In genomic region chr1:243642936-243643335, GRCh38 we compare ENCODE assay signal across 22 cellular contexts.
DNase-seq lines count a peak whose midpoint lies in the region; ATAC-seq and TF ChIP-seq lines count a peak whose summit lies in the region.
"Had no signal": no experiment of that assay in that cellular context is flagged by ENCODE, and none has a peak within 500 bp of the region (broad histone marks: within the 10 kb centered on the region; RNA-seq: fewer than 3 reads in every experiment).

No MANE protein-coding gene starts in this region.

- peak overlapping the region; percentile 15 for H3K27ac Mint-ChIP-seq in dendritic cell treated with granulocyte-macrophage colony-stimulating factor and Interleukin-4, amounts not matched to agents 40 ng/mL and 50 ng/mL, for 4 days
- no peak overlapping the region for H3K27ac Mint-ChIP-seq in naive thymus-derived CD4-positive, alpha-beta T cell
- peak overlapping the region in 1 of 8 donors; percentile 66 for H3K27ac Mint-ChIP-seq in CD8-positive, alpha-beta memory T cell

- no peak for TF ChIP-seq CTCF in colonic mucosa (IDR thresholded peaks at IDR 0.05)

- H3K9me3 Mint-ChIP-seq in dendritic cell treated with granulocyte-macrophage colony-stimulating factor and Interleukin-4, amounts not matched to agents 40 ng/mL and 50 ng/mL, for 4 days, result no peaks in the 10 kb centered on the region
- H3K9me3 Mint-ChIP-seq in naive thymus-derived CD4-positive, alpha-beta T cell, result peaks cover 0 to 22% (median 3%) of the 10 kb centered on the region in 11 donors
- H3K9me3 Mint-ChIP-seq in CD8-positive, alpha-beta memory T cell, result peaks cover 0 to 2% (median 0%) of the 10 kb centered on the region in 5 donors

- intact Hi-C loops in dendritic cell treated with granulocyte-macrophage colony-stimulating factor and Interleukin-4, amounts not matched to agents 40 ng/mL and 50 ng/mL, for 4 days (cut with micrococcal nuclease), result no loop called here
- intact Hi-C loops in naive thymus-derived CD4-positive, alpha-beta T cell (cut with micrococcal nuclease), result no loop called here
- intact Hi-C loops in colonic mucosa (cut with DNase I), result no loop called here

- POLR2A ChIA-PET in naive thymus-derived CD4-positive, alpha-beta T cell (lab: Charles Lee), result no interaction called here
- POLR2A ChIA-PET in CD8-positive, alpha-beta memory T cell (lab: Charles Lee), result no interaction called here

- no peak overlapping the region for H3K4me3 Mint-ChIP-seq in dendritic cell treated with granulocyte-macrophage colony-stimulating factor and Interleukin-4, amounts not matched to agents 40 ng/mL and 50 ng/mL, for 4 days
- H3K4me3 Mint-ChIP-seq in naive thymus-derived CD4-positive, alpha-beta T cell, result no peak overlapping the region
- H3K4me3 Mint-ChIP-seq in CD8-positive, alpha-beta memory T cell, result no peak overlapping the region

- no peaks in the 10 kb centered on the region for H3K36me3 Mint-ChIP-seq in dendritic cell treated with granulocyte-macrophage colony-stimulating factor and Interleukin-4, amounts not matched to agents 40 ng/mL and 50 ng/mL, for 4 days (ENCODE audit: low read depth)
- H3K36me3 Mint-ChIP-seq in naive thymus-derived CD4-positive, alpha-beta T cell, result peaks cover 14 to 77% (median 63%) of the 10 kb centered on the region in 5 donors
- peaks cover 20 to 70% (median 24%) of the 10 kb centered on the region in 3 donors for H3K36me3 Mint-ChIP-seq in CD8-positive, alpha-beta memory T cell

- peak; percentile 24 for DNase-seq in EH (ENCODE audit: low read depth)
- DNase-seq in NCI-H226, result peak; percentile 72
- DNase-seq in naive thymus-derived CD4-positive, alpha-beta T cell, result no peak
- no peak for DNase-seq in colonic mucosa
- DNase-seq in CD8-positive, alpha-beta memory T cell, result no peak
- DNase-seq: activated CD4-positive, CD25-positive, alpha-beta regulatory T cell treated with anti-CD3 and anti-CD28 coated beads, Interleukin-2, amount 50 U/mL, for 72 hours; activated CD8-positive, alpha-beta memory T cell treated with anti-CD3 and anti-CD28 coated beads, Interleukin-2, amount 50 U/mL, for 4 hours; BE2C; body of pancreas; DMS153; effector CD4-positive, alpha-beta T cell; foreskin melanocyte; NCI-H146; SJCRH30; small intestine; T-helper 2 cell had no signal

- H3K27ac ChIP-seq in naive thymus-derived CD4-positive, alpha-beta T cell (ENCODE audit: low read depth, low read length), result no peak overlapping the region
- no peak overlapping the region for H3K27ac ChIP-seq in colonic mucosa
- H3K27ac ChIP-seq in CD8-positive, alpha-beta memory T cell (ENCODE audit: low read depth, low read length), result no peak overlapping the region
- H3K27ac ChIP-seq: body of pancreas, HL-60, KMS-11, parathyroid adenoma, SJCRH30 had no signal

- CTCF ChIA-PET in naive thymus-derived CD4-positive, alpha-beta T cell (lab: Charles Lee), result no interaction called here
- CTCF ChIA-PET in CD8-positive, alpha-beta memory T cell (lab: Charles Lee), result no interaction called here

- peaks cover 0 to 4% (median 4%) of the 10 kb centered on the region in 3 experiments for H3K36me3 ChIP-seq in naive thymus-derived CD4-positive, alpha-beta T cell (ENCODE audit: control insufficient read depth in 2 of 3, insufficient read depth in 3 of 3, low read length in 3 of 3)
- H3K36me3 ChIP-seq in colonic mucosa, result no peaks in the 10 kb centered on the region
- peaks cover 3% of the 10 kb centered on the region for H3K36me3 ChIP-seq in CD8-positive, alpha-beta memory T cell (ENCODE audit: insufficient read depth, low read length)

- no peaks in the 10 kb centered on the region for H3K27me3 Mint-ChIP-seq in dendritic cell treated with granulocyte-macrophage colony-stimulating factor and Interleukin-4, amounts not matched to agents 40 ng/mL and 50 ng/mL, for 4 days
- no peaks in the 10 kb centered on the region for H3K27me3 Mint-ChIP-seq in naive thymus-derived CD4-positive, alpha-beta T cell
- no peaks in the 10 kb centered on the region for H3K27me3 Mint-ChIP-seq in CD8-positive, alpha-beta memory T cell

- ATAC-seq in naive thymus-derived CD4-positive, alpha-beta T cell, result peak; percentile 36
- ATAC-seq in GM18861 (IDR thresholded peaks at IDR 0.05; ENCODE audit: unreplicated experiment) (no peak), GM21737 (IDR thresholded peaks at IDR 0.05; ENCODE audit: unreplicated experiment) (no peak)
- ATAC-seq: body of pancreas had no signal

- H3K4me1 Mint-ChIP-seq in dendritic cell treated with granulocyte-macrophage colony-stimulating factor and Interleukin-4, amounts not matched to agents 40 ng/mL and 50 ng/mL, for 4 days (ENCODE audit: low read depth), result peaks cover 7% of the 10 kb centered on the region
- H3K4me1 Mint-ChIP-seq in naive thymus-derived CD4-positive, alpha-beta T cell, result peaks cover 0 to 14% (median 9%) of the 10 kb centered on the region in 7 donors
- peaks cover 18 to 23% (median 21%) of the 10 kb centered on the region in 3 donors for H3K4me1 Mint-ChIP-seq in CD8-positive, alpha-beta memory T cell

- peaks cover 0 to 4% of the 10 kb centered on the region in 2 donors for H3K4me1 ChIP-seq in naive thymus-derived CD4-positive, alpha-beta T cell (ENCODE audit: control insufficient read depth in 2 of 2, insufficient read depth in 2 of 2, low read length in 2 of 2)
- H3K4me1 ChIP-seq in colonic mucosa, result no peaks in the 10 kb centered on the region
- no peaks in the 10 kb centered on the region for H3K4me1 ChIP-seq in CD8-positive, alpha-beta memory T cell (ENCODE audit: insufficient read depth, low read length)
- H3K4me1 ChIP-seq: BE2C, body of pancreas, parathyroid adenoma, SJCRH30 had no signal

- no peaks in the 10 kb centered on the region for H3K27me3 ChIP-seq in naive thymus-derived CD4-positive, alpha-beta T cell (ENCODE audit: control insufficient read depth in 2 of 2, insufficient read depth in 2 of 2, low read length in 2 of 2)
- no peaks in the 10 kb centered on the region for H3K27me3 ChIP-seq in colonic mucosa
- no peaks in the 10 kb centered on the region for H3K27me3 ChIP-seq in CD8-positive, alpha-beta memory T cell (ENCODE audit: insufficient read depth, low read length, poor library complexity, severe bottlenecking)
- H3K27me3 ChIP-seq: BE2C, body of pancreas, SJCRH30 had no signal

- H3K4me3 ChIP-seq in naive thymus-derived CD4-positive, alpha-beta T cell (ENCODE audit: low read length), result no peak overlapping the region
- H3K4me3 ChIP-seq in colonic mucosa, result no peak overlapping the region
- H3K4me3 ChIP-seq in CD8-positive, alpha-beta memory T cell (ENCODE audit: low read length), result no peak overlapping the region
- H3K4me3 ChIP-seq: body of pancreas, SJCRH30 had no signal

- no peak overlapping the region for H3K9ac ChIP-seq in colonic mucosa (ENCODE audit: low read depth in 2 of 2, low read length in 2 of 2)
- H3K9ac ChIP-seq: KMS-11, parathyroid adenoma had no signal

- no peaks in the 10 kb centered on the region for H3K9me3 ChIP-seq in naive thymus-derived CD4-positive, alpha-beta T cell (ENCODE audit: control insufficient read depth in 2 of 3, low read length in 3 of 3)
- no peaks in the 10 kb centered on the region for H3K9me3 ChIP-seq in colonic mucosa
- H3K9me3 ChIP-seq in CD8-positive, alpha-beta memory T cell (ENCODE audit: low read length), result no peaks in the 10 kb centered on the region
- H3K9me3 ChIP-seq: BE2C, body of pancreas had no signal

Comparison
In these comparisons a context has a peak if more than half of its experiments do, and no peak if none do; other contexts are left out.
1. DNase-seq: peak in EH (single experiment) and NCI-H226 (single experiment); none in naive thymus-derived CD4-positive, alpha-beta T cell (0 of 9), colonic mucosa (single experiment) and CD8-positive, alpha-beta memory T cell (0 of 5).